25 cellular contexts compared by ENCODE assay signal in the genomic region with DNA sequence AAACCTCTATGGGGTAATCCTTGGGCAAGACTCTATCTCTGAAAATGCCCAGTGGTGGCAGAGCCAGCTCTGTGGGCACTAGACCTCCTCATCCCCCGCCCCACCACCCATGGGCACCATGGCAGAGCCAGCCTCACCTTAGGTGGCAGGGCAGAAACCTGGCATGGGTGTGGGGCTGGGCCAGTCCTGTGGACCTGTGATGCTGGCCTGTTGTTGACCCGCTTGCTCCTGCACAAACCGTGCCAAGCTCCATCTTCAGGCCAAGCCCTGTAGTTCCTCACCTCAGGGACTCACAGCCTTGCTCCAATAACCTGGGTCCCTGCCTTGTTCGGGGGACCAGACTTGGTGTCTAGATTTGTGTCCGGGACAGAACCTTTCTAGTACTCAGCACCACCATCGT. TPM values are rescaled to one million over a fixed set of nuclear protein-coding genes. Genes with fewer than 3 reads are reported as not detected.
DNase-seq lines count a peak whose midpoint lies in the region; ATAC-seq, FAIRE-seq and TF ChIP-seq lines count a peak whose summit lies in the region.
"Had no signal": no experiment of that assay in that cellular context is flagged by ENCODE, and none has a peak within 500 bp of the region (broad histone marks: within the 10 kb centered on the region; RNA-seq: fewer than 3 reads in every experiment).

No MANE protein-coding gene starts in this region.

- H3K4me2 ChIP-seq in A549 (no peak overlapping the region), GM23338 (no peak overlapping the region)

- H3K4me1 ChIP-seq in A549 (peaks cover 15% of the 10 kb centered on the region), stomach smooth muscle (ENCODE audit: control insufficient read depth, insufficient read depth, low read length) (peaks cover 40% of the 10 kb centered on the region), GM23338 (ENCODE audit: insufficient read depth) (peaks cover 18% of the 10 kb centered on the region)
- H3K4me1 ChIP-seq: HAP-1 had no signal

- TF ChIP-seq POLR2A in A549 (IDR thresholded peaks at IDR 0.05; ENCODE audit: low read length), result no peak

- no peaks in the 10 kb centered on the region for H3F3A ChIP-seq in GM23338 (replicated peaks; ENCODE audit: low read depth)

- DNase-seq in A549 (ENCODE audit: low read depth in 1 of 2, low spot score in 1 of 2), result no peak
- no peak for DNase-seq in WTC11 (ENCODE audit: low spot score)
- no peak for DNase-seq in left colon
- DNase-seq in GM23338 (ENCODE audit: low spot score), result no peak
- no peak for DNase-seq in H4 (ENCODE audit: low spot score)
- no peak for DNase-seq in GM03348 (ENCODE audit: low spot score)
- DNase-seq in DMS53 (lab: John Stamatoyannopoulos, UW), result no peak
- DNase-seq: activated B cell treated with CpG ODN at 0.5 μM for 24 hours; activated CD4-positive, alpha-beta T cell treated with anti-CD3 and anti-CD28 coated beads, Interleukin-2, amount 50 U/mL, for 4 hours; activated effector memory CD4-positive, alpha-beta T cell treated with Interleukin-2 at 50 U/mL for 16 hours; activated naive CD8-positive, alpha-beta T cell treated with anti-CD3 and anti-CD28 coated beads, Interleukin-2, amount 10 ng/mL, durations not matched to agents 7 days and 5 days; C1 segment of cervical spinal cord; cortex of kidney; EL; glutamatergic neuron; KBM-7; MM.1S; NCI-H146; T-helper 9 cell; trophoblast cell had no signal

- no peak overlapping the region for H3K4me3 ChIP-seq in A549
- no peak overlapping the region for H3K4me3 ChIP-seq in stomach smooth muscle (ENCODE audit: low read length in 2 of 2)
- no peak overlapping the region for H3K4me3 ChIP-seq in GM23338
- H3K4me3 ChIP-seq: HAP-1 had no signal

- POLR2A ChIA-PET in A549 (lab: Yijun Ruan, JAX), result interaction anchor here (1.9 kb wide), 1 partner anchor 9 kb away, joined by 11 read pairs; the partner anchor contains the start of gene SERPINH1
- POLR2A ChIA-PET in WTC11 (lab: Charles Lee), result interaction anchor here (1.1 to 2.5 kb wide), 4 partner anchors 10 to 21 kb away, joined by 3 to 35 read pairs (median 28); no protein-coding TSS in a partner anchor

- H3K4me1 Mint-ChIP-seq in WTC11, result peaks cover 36% of the 10 kb centered on the region
- peaks cover 39% of the 10 kb centered on the region for H3K4me1 Mint-ChIP-seq in GM23338
- H3K4me1 Mint-ChIP-seq: activated B cell treated with CpG ODN at 0.5 μM for 24 hours; stimulated activated effector memory CD8-positive, alpha-beta T cell treated with anti-CD3 and anti-CD28 coated beads, Interleukin-12 subunit alpha, Interleukin-12 subunit beta, amount 100 ng/mL, for 72 hours had no signal

- intact Hi-C loops in left colon (cut with DNase I, micrococcal nuclease), result no loop called here

- peak overlapping the region; percentile 60; the same call in 1 of the 2 replicates for H3K27ac Mint-ChIP-seq in WTC11
- no peak overlapping the region for H3K27ac Mint-ChIP-seq in GM23338
- H3K27ac Mint-ChIP-seq: activated B cell treated with CpG ODN at 0.5 μM for 24 hours; activated naive CD8-positive, alpha-beta T cell treated with anti-CD3 and anti-CD28 coated beads, Interleukin-2, amount 10 ng/mL, durations not matched to agents 7 days and 5 days; stimulated activated effector memory CD8-positive, alpha-beta T cell treated with anti-CD3 and anti-CD28 coated beads, Interleukin-12 subunit alpha, Interleukin-12 subunit beta, amount 100 ng/mL, for 72 hours had no signal

- TF ChIP-seq CTCF in A549 (IDR thresholded peaks at IDR 0.05), result no peak
- no peak for TF ChIP-seq CTCF in WTC11 (IDR thresholded peaks at IDR 0.05)
- TF ChIP-seq CTCF in GM23338 (conservative IDR thresholded peaks at IDR 0.05; ENCODE audit: low read depth in 2 of 2), result 0 out of 4 replicates have a peak, but pooled peaks of 1 of the 2 experiments have one; percentile 1

- no peaks in the 10 kb centered on the region; the same call in 1 of the 2 replicates for H3K36me3 Mint-ChIP-seq in WTC11
- H3K36me3 Mint-ChIP-seq in GM23338 (ENCODE audit: low read depth), result peaks cover 3% of the 10 kb centered on the region; the same call in 2 of the 3 replicates
- H3K36me3 Mint-ChIP-seq: activated naive CD8-positive, alpha-beta T cell treated with anti-CD3 and anti-CD28 coated beads, Interleukin-2, amount 10 ng/mL, durations not matched to agents 7 days and 5 days; brain; stimulated activated effector memory CD8-positive, alpha-beta T cell treated with anti-CD3 and anti-CD28 coated beads, Interleukin-12 subunit alpha, Interleukin-12 subunit beta, amount 100 ng/mL, for 72 hours had no signal

- FAIRE-seq in A549 (lab: Jason Lieb, UNC), result no peak
- FAIRE-seq: endometrium had no signal

- WGBS in A549 (ENCODE audit: missing lambda C conversion rate), result 79% methylated on average over 5 of the region's 6 CpGs

- H3K27me3 Mint-ChIP-seq in WTC11 (ENCODE audit: low read depth) (peaks cover 6% of the 10 kb centered on the region; the same call in 1 of the 2 replicates), GM23338 (ENCODE audit: insufficient read depth, low read depth, poor library complexity) (peaks cover 9% of the 10 kb centered on the region)
- H3K27me3 Mint-ChIP-seq: activated B cell treated with CpG ODN at 0.5 μM for 24 hours had no signal

- no peaks in the 10 kb centered on the region for H3K9me2 ChIP-seq in GM23338 (ENCODE audit: insufficient read depth)

- H4K20me1 ChIP-seq in GM23338 (replicated peaks; ENCODE audit: insufficient read depth), result no peaks in the 10 kb centered on the region

- ATAC-seq in A549 (peak; percentile 52 to 66; a peak in 4 of 6 replicates), WTC11 (no peak), left colon (peak; percentile 29), GM23338 (no peak)
- ATAC-seq: stimulated activated effector memory CD8-positive, alpha-beta T cell treated with anti-CD3 and anti-CD28 coated beads, Interleukin-12 subunit alpha, Interleukin-12 subunit beta, amount 100 ng/mL, for 72 hours had no signal

- no peak for TF ChIP-seq EP300 in A549 (IDR thresholded peaks at IDR 0.05)

- no peak for TF ChIP-seq RAD21 in A549 (conservative IDR thresholded peaks at IDR 0.05 in 1 of 2, IDR thresholded peaks at IDR 0.05 in 1 of 2)

- H3K79me2 ChIP-seq in GM23338 (replicated peaks; ENCODE audit: insufficient read depth), result no peaks in the 10 kb centered on the region

- peak overlapping the region in 1 of 2 donors; percentile 29 for H3K9ac ChIP-seq in stomach smooth muscle (ENCODE audit: low read length in 2 of 2)

- H3K4me3 Mint-ChIP-seq in WTC11 (no peak overlapping the region), GM23338 (no peak overlapping the region)
- H3K4me3 Mint-ChIP-seq: activated B cell treated with CpG ODN at 0.5 μM for 24 hours; activated naive CD8-positive, alpha-beta T cell treated with anti-CD3 and anti-CD28 coated beads, Interleukin-2, amount 10 ng/mL, durations not matched to agents 7 days and 5 days; brain; stimulated activated effector memory CD8-positive, alpha-beta T cell treated with anti-CD3 and anti-CD28 coated beads, Interleukin-12 subunit alpha, Interleukin-12 subunit beta, amount 100 ng/mL, for 72 hours had no signal

- H3K27ac ChIP-seq in A549 (no peak overlapping the region), stomach smooth muscle (ENCODE audit: low read length) (peak overlapping the region; percentile 91), GM23338 (ENCODE audit: low read depth) (no peak overlapping the region)

- H2AFZ ChIP-seq in GM23338, result no peak overlapping the region; the same call in 1 of the 2 replicates

- H3K27me3 ChIP-seq in stomach smooth muscle (ENCODE audit: control insufficient read depth in 1 of 2, insufficient read depth in 2 of 2, low read length in 2 of 2) (no peaks in the 10 kb centered on the region), GM23338 (ENCODE audit: insufficient read depth) (no peaks in the 10 kb centered on the region)

- H3K36me3 ChIP-seq in stomach smooth muscle (ENCODE audit: control insufficient read depth in 2 of 2, insufficient read depth in 2 of 2, low read length in 2 of 2), result no peaks in the 10 kb centered on the region
- H3K36me3 ChIP-seq in GM23338 (ENCODE audit: insufficient read depth), result no peaks in the 10 kb centered on the region
- H3K36me3 ChIP-seq: HAP-1 had no signal

- no peaks in the 10 kb centered on the region for H3K9me3 ChIP-seq in A549
- no peaks in the 10 kb centered on the region for H3K9me3 ChIP-seq in stomach smooth muscle (ENCODE audit: control insufficient read depth in 2 of 2, low read length in 2 of 2)
- H3K9me3 ChIP-seq: HAP-1 had no signal

- CTCF ChIA-PET in A549 (lab: Yijun Ruan, JAX) (interaction anchor here (0.9 to 17.9 kb wide), 8 partner anchors 8 to 315 kb away, joined by 3 to 137 read pairs (median 4); no protein-coding TSS in a partner anchor), WTC11 (lab: Charles Lee) (interaction anchor here (0.8 to 3.2 kb wide), 8 partner anchors 9 to 102 kb away, joined by 3 to 69 read pairs (median 10); partner anchors contain the start of genes GDPD5 and SERPINH1)

- H3K9me3 Mint-ChIP-seq in WTC11 (peaks cover 5% of the 10 kb centered on the region), GM23338 (0 out of 3 replicates have a peak, but pooled peaks cover 4% of the 10 kb centered on the region)
- H3K9me3 Mint-ChIP-seq: activated B cell treated with CpG ODN at 0.5 μM for 24 hours; activated naive CD8-positive, alpha-beta T cell treated with anti-CD3 and anti-CD28 coated beads, Interleukin-2, amount 10 ng/mL, durations not matched to agents 7 days and 5 days; stimulated activated effector memory CD8-positive, alpha-beta T cell treated with anti-CD3 and anti-CD28 coated beads, Interleukin-12 subunit alpha, Interleukin-12 subunit beta, amount 100 ng/mL, for 72 hours had no signal

RNA-seq across cellular contexts. Expression of gene SERPINH1, which starts 8.9 kb away (rescaled TPM):
- polyA plus RNA-seq in A549 (2011; rRNA removed) (70.7 and 79.3 TPM in 2 replicates), A549 (2017; fragmentation: RNase III; extraction: RNeasy Plus Mini Kit Qiagen cat#74134 plus additional on column Dnase treatment) (151 to 162 TPM (median 151 TPM) in 3 replicates), GM23338 (2016; fragmentation: Nextera tagmentation; extraction: Ambion mirVana) (238 and 269 TPM in 2 replicates)
- polyA plus RNA-seq in A549 (2012; cell fraction: cytosol; rRNA removed), result 113 and 144 TPM in 2 replicates
- polyA plus RNA-seq in A549 (2012; cell fraction: nucleus; rRNA removed), result 212 and 377 TPM in 2 replicates
- 48.4 and 51.1 TPM in 2 replicates for polyA minus RNA-seq in A549 (2011; rRNA and poly(A)+ RNA removed)
- total RNA-seq in WTC11 (2021) (411 to 478 TPM (median 473 TPM) in 3 replicates), left colon (10 to 100 TPM; 24.0 to 41.5 TPM)
- total RNA-seq in GM23338 (2014; rRNA removed; shearing (Covaris generic)), result 1,217 and 1,375 TPM in 2 replicates
- total RNA-seq in H4 (2014; rRNA removed; shearing (Covaris generic)), result 986 and 1,416 TPM in 2 replicates

RNA-seq across cellular contexts. Expression of gene GDPD5, which starts 27.4 kb away (rescaled TPM):
- 3.9 and 4.7 TPM in 2 replicates for polyA plus RNA-seq in A549 (2011; rRNA removed)
- polyA plus RNA-seq in A549 (2012; cell fraction: cytosol; rRNA removed), result 4.5 and 7.7 TPM in 2 replicates
- polyA plus RNA-seq in A549 (2012; cell fraction: nucleus; rRNA removed), result 27.2 and 29.2 TPM in 2 replicates
- 5.8 to 7.9 TPM (median 5.9 TPM) in 3 replicates for polyA plus RNA-seq in A549 (2017; fragmentation: RNase III; extraction: RNeasy Plus Mini Kit Qiagen cat#74134 plus additional on column Dnase treatment)
- 8.3 and 14.5 TPM in 2 replicates for polyA minus RNA-seq in A549 (2011; rRNA and poly(A)+ RNA removed)
- 4.7 to 12.2 TPM (median 5.3 TPM) in 3 replicates for total RNA-seq in WTC11 (2021)
- total RNA-seq in left colon, result 1 to 10 TPM; 3.3 to 4.0 TPM
- total RNA-seq in GM23338 (2014; rRNA removed; shearing (Covaris generic)), result 3.3 and 4.9 TPM in 2 replicates
- polyA plus RNA-seq in GM23338 (2016; fragmentation: Nextera tagmentation; extraction: Ambion mirVana), result 1.6 and 1.7 TPM in 2 replicates
- total RNA-seq in H4 (2014; rRNA removed; shearing (Covaris generic)), result 6.8 and 8.0 TPM in 2 replicates

Comparison
In these comparisons a context has a peak if more than half of its experiments do, and no peak if none do; other contexts are left out.
1. ATAC-seq: peak in A549 (2 of 2) and left colon (single experiment); none in WTC11 (single experiment) and GM23338 (single experiment).